In genomic region chr1:32291145-32291707, GRCh38 we compare ENCODE assay signal across 8 cellular contexts. TPM values are rescaled to one million over a fixed set of nuclear protein-coding genes. Genes with fewer than 3 reads are reported as not detected.
DNase-seq lines count a peak whose midpoint lies in the region; ATAC-seq and TF ChIP-seq lines count a peak whose summit lies in the region.

No MANE protein-coding gene starts in this region.

- H3K27me3 ChIP-seq in A673 (replicated peaks; ENCODE audit: insufficient read depth, low read depth, low read length, poor library complexity) (no peaks in the 10 kb centered on the region), hepatocyte (no peaks in the 10 kb centered on the region)

- H3K4me3 ChIP-seq in A673 (ENCODE audit: low read depth, low read length, poor library complexity, severe bottlenecking) (peak overlapping the region; percentile 98), hepatocyte (peak overlapping the region; percentile 1)

- peak overlapping the region; percentile 91 for H3K4me3 Mint-ChIP-seq in activated CD4-positive, alpha-beta memory T cell treated with anti-CD3 and anti-CD28 coated beads, Interleukin-2, amount 10 ng/mL, durations not matched to agents 7 days and 5 days
- H3K4me3 Mint-ChIP-seq in stimulated activated effector memory CD8-positive, alpha-beta T cell treated with anti-CD3 and anti-CD28 coated beads, Interleukin-12 subunit alpha, Interleukin-12 subunit beta, amount 100 ng/mL, for 72 hours: peak overlapping the region; percentile 97

- peaks cover 45% of the 10 kb centered on the region for H3K36me3 Mint-ChIP-seq in activated CD4-positive, alpha-beta memory T cell treated with anti-CD3 and anti-CD28 coated beads, Interleukin-2, amount 10 ng/mL, durations not matched to agents 7 days and 5 days (ENCODE audit: low read depth)
- H3K36me3 Mint-ChIP-seq in stimulated activated effector memory CD8-positive, alpha-beta T cell treated with anti-CD3 and anti-CD28 coated beads, Interleukin-12 subunit alpha, Interleukin-12 subunit beta, amount 100 ng/mL, for 72 hours: peaks cover 68% of the 10 kb centered on the region

- 84% methylated on average over 10 of the region's 10 CpGs for WGBS in hepatocyte (ENCODE audit: low lambda C conversion rate, missing lambda C conversion rate)

- DNase-seq in A673 (ENCODE audit: low spot score): peak; percentile 80
- peak; percentile 54 for DNase-seq in HCEC 1CT
- no peak for DNase-seq in activated CD4-positive, alpha-beta memory T cell treated with anti-CD3 and anti-CD28 coated beads, Interleukin-2, amount 10 ng/mL, durations not matched to agents 7 days and 5 days
- DNase-seq in hepatocyte (ENCODE audit: low spot score): no peak
- no peak for DNase-seq in stimulated activated effector memory CD8-positive, alpha-beta T cell treated with anti-CD3 and anti-CD28 coated beads, Interleukin-12 subunit alpha, Interleukin-12 subunit beta, amount 100 ng/mL, for 72 hours (ENCODE audit: low spot score in 2 of 2)
- DNase-seq in NCI-H128 (lab: John Stamatoyannopoulos, UW; ENCODE audit: unreplicated experiment): no peak
- no peak for DNase-seq in posterior cingulate gyrus

- CTCF ChIA-PET in A673 (lab: Charles Lee): interaction anchor here (0.6 kb wide), 1 partner anchor 45 kb away, joined by 7 read pairs; the partner anchor contains the start of gene MARCKSL1
- CTCF ChIA-PET in activated CD4-positive, alpha-beta memory T cell treated with anti-CD3 and anti-CD28 coated beads, Interleukin-2, amount 10 ng/mL, durations not matched to agents 7 days and 5 days (lab: Charles Lee): interaction anchor here (0.6 to 2.5 kb wide), 14 partner anchors 11 to 183 kb away, joined by 3 to 14 read pairs (median 4); partner anchors contain the start of gene LCK

- H3K4me1 Mint-ChIP-seq in activated CD4-positive, alpha-beta memory T cell treated with anti-CD3 and anti-CD28 coated beads, Interleukin-2, amount 10 ng/mL, durations not matched to agents 7 days and 5 days: peaks cover 46% of the 10 kb centered on the region
- H3K4me1 Mint-ChIP-seq in stimulated activated effector memory CD8-positive, alpha-beta T cell treated with anti-CD3 and anti-CD28 coated beads, Interleukin-12 subunit alpha, Interleukin-12 subunit beta, amount 100 ng/mL, for 72 hours: peaks cover 35% of the 10 kb centered on the region

- no peak for ATAC-seq in stimulated activated effector memory CD8-positive, alpha-beta T cell treated with anti-CD3 and anti-CD28 coated beads, Interleukin-12 subunit alpha, Interleukin-12 subunit beta, amount 100 ng/mL, for 72 hours
- ATAC-seq in GM19023 (IDR thresholded peaks at IDR 0.05; ENCODE audit: unreplicated experiment): no peak

- peak overlapping the region; percentile 59 for H3K4me2 ChIP-seq in hepatocyte

- no peaks in the 10 kb centered on the region for H3K9me3 Mint-ChIP-seq in activated CD4-positive, alpha-beta memory T cell treated with anti-CD3 and anti-CD28 coated beads, Interleukin-2, amount 10 ng/mL, durations not matched to agents 7 days and 5 days
- no peaks in the 10 kb centered on the region for H3K9me3 Mint-ChIP-seq in stimulated activated effector memory CD8-positive, alpha-beta T cell treated with anti-CD3 and anti-CD28 coated beads, Interleukin-12 subunit alpha, Interleukin-12 subunit beta, amount 100 ng/mL, for 72 hours

- H3K9me3 ChIP-seq in A673 (ENCODE audit: low read depth, low read length, poor library complexity, severe bottlenecking): no peaks in the 10 kb centered on the region
- no peaks in the 10 kb centered on the region for H3K9me3 ChIP-seq in hepatocyte (ENCODE audit: low read depth)

- H3K36me3 ChIP-seq in A673 (ENCODE audit: insufficient read depth, low read length, poor library complexity, severe bottlenecking): no peaks in the 10 kb centered on the region
- no peaks in the 10 kb centered on the region for H3K36me3 ChIP-seq in hepatocyte (replicated peaks; ENCODE audit: insufficient read depth, low read depth)

- peak overlapping the region; percentile 74 for H2AFZ ChIP-seq in hepatocyte

- H3K4me1 ChIP-seq in A673 (ENCODE audit: insufficient read depth, low read length, poor library complexity, severe bottlenecking) (peaks cover 22% of the 10 kb centered on the region), hepatocyte (ENCODE audit: insufficient read depth) (no peaks in the 10 kb centered on the region)

- H3K27me3 Mint-ChIP-seq in activated CD4-positive, alpha-beta memory T cell treated with anti-CD3 and anti-CD28 coated beads, Interleukin-2, amount 10 ng/mL, durations not matched to agents 7 days and 5 days: no peaks in the 10 kb centered on the region

- BruUV-seq in A673 (replicated peaks; lab: Mats Ljungman, UMichigan): TSS peak; percentile 100

- POLR2A ChIA-PET in A673 (lab: Charles Lee; ENCODE audit: low non-redundant PET): no interaction called here
- POLR2A ChIA-PET in activated CD4-positive, alpha-beta memory T cell treated with anti-CD3 and anti-CD28 coated beads, Interleukin-2, amount 10 ng/mL, durations not matched to agents 7 days and 5 days (lab: Charles Lee): interaction anchor here (0.7 to 3.7 kb wide), 24 partner anchors 7 to 112 kb away, joined by 3 to 35 read pairs (median 5); partner anchors contain the start of genes CCDC28B, IQCC, LCK and MARCKSL1

- intact Hi-C loops in A673 (cut with micrococcal nuclease; ENCODE audit: unreplicated experiment): no loop called here
- intact Hi-C loops in posterior cingulate gyrus (cut with DNase I): loop anchor here (5.0 kb wide), 1 partner anchor 69 kb away; the partner anchor contains the start of genes EIF3I and TMEM234

- TF ChIP-seq CTCF in A673 (conservative IDR thresholded peaks at IDR 0.05; ENCODE audit: low read depth, low read length): no peak
- TF ChIP-seq CTCF in hepatocyte (IDR thresholded peaks at IDR 0.05; ENCODE audit: poor library complexity): no peak

- peaks cover 42% of the 10 kb centered on the region for H3K79me2 ChIP-seq in hepatocyte

- peak overlapping the region; percentile 84 for H3K27ac Mint-ChIP-seq in activated CD4-positive, alpha-beta memory T cell treated with anti-CD3 and anti-CD28 coated beads, Interleukin-2, amount 10 ng/mL, durations not matched to agents 7 days and 5 days
- peak overlapping the region; percentile 95 for H3K27ac Mint-ChIP-seq in stimulated activated effector memory CD8-positive, alpha-beta T cell treated with anti-CD3 and anti-CD28 coated beads, Interleukin-12 subunit alpha, Interleukin-12 subunit beta, amount 100 ng/mL, for 72 hours

- peak overlapping the region; percentile 90 for H3K27ac ChIP-seq in A673 (ENCODE audit: low read depth, low read length, poor library complexity, severe bottlenecking)
- peak overlapping the region; percentile 85 for H3K27ac ChIP-seq in hepatocyte

- H4K20me1 ChIP-seq in hepatocyte (ENCODE audit: insufficient read depth, poor library complexity, severe bottlenecking): peaks cover 17% of the 10 kb centered on the region

- no peaks in the 10 kb centered on the region for H3K9me2 ChIP-seq in hepatocyte (replicated peaks; ENCODE audit: insufficient read depth)

RNA-seq across cellular contexts. Expression of gene HDAC1, which starts 0.7 kb away (rescaled TPM):
- total RNA-seq in A673 (2021) (192 and 195 TPM in 2 replicates), hepatocyte (94.6 and 95.8 TPM in 2 replicates)
- 100 to 1,000 TPM; 180 to 185 TPM for total RNA-seq in activated CD4-positive, alpha-beta memory T cell treated with anti-CD3 and anti-CD28 coated beads, Interleukin-2, amount 10 ng/mL, durations not matched to agents 7 days and 5 days
- polyA plus RNA-seq in hepatocyte: 108 and 117 TPM in 2 replicates

RNA-seq across cellular contexts. Expression of gene LCK, which starts 40.2 kb away (rescaled TPM):
- total RNA-seq in A673 (2021) (not detected in 2 replicates), hepatocyte (0.40 and 0.68 TPM in 2 replicates)
- 100 to 1,000 TPM; 469 to 474 TPM for total RNA-seq in activated CD4-positive, alpha-beta memory T cell treated with anti-CD3 and anti-CD28 coated beads, Interleukin-2, amount 10 ng/mL, durations not matched to agents 7 days and 5 days
- 0.79 and 0.94 TPM in 2 replicates for polyA plus RNA-seq in hepatocyte

RNA-seq across cellular contexts. Expression of gene FAM167B, which starts 44.2 kb away (rescaled TPM):
- total RNA-seq in A673 (2021): 0.35 TPM in 1 of 2 replicates, not detected in the other
- total RNA-seq in activated CD4-positive, alpha-beta memory T cell treated with anti-CD3 and anti-CD28 coated beads, Interleukin-2, amount 10 ng/mL, durations not matched to agents 7 days and 5 days: 1 to 10 TPM in 1 of 2 experiments, under 1 TPM in 1; 0.78 to 1.1 TPM
- 0.16 and 0.53 TPM in 2 replicates for total RNA-seq in hepatocyte
- 0.75 TPM in 1 of 2 replicates, not detected in the other for polyA plus RNA-seq in hepatocyte

RNA-seq across cellular contexts. Expression of gene MARCKSL1, which starts 44.8 kb away (rescaled TPM):
- total RNA-seq in A673 (2021): 425 and 445 TPM in 2 replicates
- total RNA-seq in activated CD4-positive, alpha-beta memory T cell treated with anti-CD3 and anti-CD28 coated beads, Interleukin-2, amount 10 ng/mL, durations not matched to agents 7 days and 5 days: 10 to 100 TPM; 26.4 to 27.9 TPM
- 143 and 149 TPM in 2 replicates for total RNA-seq in hepatocyte
- polyA plus RNA-seq in hepatocyte: 346 and 358 TPM in 2 replicates

Comparison
In these comparisons a context has a peak if more than half of its experiments do, and no peak if none do; other contexts are left out.
1. DNase-seq: peak in A673 (single experiment) and HCEC 1CT (single experiment); none in activated CD4-positive, alpha-beta memory T cell treated with anti-CD3 and anti-CD28 coated beads, Interleukin-2, amount 10 ng/mL, durations not matched to agents 7 days and 5 days (single experiment), hepatocyte (single experiment), stimulated activated effector memory CD8-positive, alpha-beta T cell treated with anti-CD3 and anti-CD28 coated beads, Interleukin-12 subunit alpha, Interleukin-12 subunit beta, amount 100 ng/mL, for 72 hours (0 of 2), NCI-H128 (single experiment) and posterior cingulate gyrus (0 of 10).
2. RNA of gene LCK, which starts 40.2 kb away (total RNA-seq): 469 to 474 TPM in activated CD4-positive, alpha-beta memory T cell treated with anti-CD3 and anti-CD28 coated beads, Interleukin-2, amount 10 ng/mL, durations not matched to agents 7 days and 5 days; 0.40 to 0.68 TPM in hepatocyte and not detected in A673; every median in the first group is over 100 times any median in the second.